In genomic region chr9:129319938-129320481, GRCh38 we compare ENCODE assay signal across 9 cellular contexts.
DNase-seq lines count a peak whose midpoint lies in the region; ATAC-seq and TF ChIP-seq lines count a peak whose summit lies in the region.
"Had no signal": no experiment of that assay in that cellular context is flagged by ENCODE, and none has a peak within 500 bp of the region (broad histone marks: within the 10 kb centered on the region; RNA-seq: fewer than 3 reads in every experiment).

No MANE protein-coding gene starts in this region.

- H3K4me1 Mint-ChIP-seq in Calu3 (ENCODE audit: low read depth, unreplicated experiment) = peaks cover 8% of the 10 kb centered on the region

- POLR2A ChIA-PET in AG04450 (lab: Yijun Ruan, JAX) = interaction anchor here (0.8 to 2.0 kb wide), 7 partner anchors 10 to 179 kb away, joined by 3 to 15 read pairs (median 4); partner anchors contain the start of gene IER5L

- H3K4me3 Mint-ChIP-seq in Calu3 (ENCODE audit: low read depth, unreplicated experiment) = no peak overlapping the region

- H3K9me3 ChIP-seq in AG04450 (ENCODE audit: control insufficient read depth, insufficient read depth, low read length) (peaks cover 3% of the 10 kb centered on the region; the same call in 1 of the 2 replicates), HUES64 (ENCODE audit: insufficient read depth, low read depth, low read length) (no peaks in the 10 kb centered on the region), endocrine pancreas (ENCODE audit: control insufficient read depth, low read length) (no peaks in the 10 kb centered on the region), neural cell (ENCODE audit: low read length) (no peaks in the 10 kb centered on the region)

- H3K4me3 ChIP-seq in AG04450 (ENCODE audit: low read depth, low read length) = peak overlapping the region; percentile 44
- H3K4me3 ChIP-seq in HUES64 (ENCODE audit: low read length) = peak overlapping the region; percentile 29
- H3K4me3 ChIP-seq in endocrine pancreas (ENCODE audit: control insufficient read depth, insufficient read depth, low read length) = no peak overlapping the region
- H3K4me3 ChIP-seq in neural cell (ENCODE audit: low read length) = peak overlapping the region; percentile 56

- H3K27ac ChIP-seq in AG04450 (ENCODE audit: low read depth, low read length) (peak overlapping the region; percentile 52), HUES64 (ENCODE audit: low read depth, low read length) (no peak overlapping the region), neural cell (ENCODE audit: low read length) (peak overlapping the region; percentile 89)

- no peaks in the 10 kb centered on the region for H3K27me3 Mint-ChIP-seq in Calu3 (ENCODE audit: unreplicated experiment)

- no peak for TF ChIP-seq RAD21 in neural cell (conservative IDR thresholded peaks at IDR 0.05)

- no peak overlapping the region for H2AFZ ChIP-seq in neural cell (ENCODE audit: low read depth, low read length)

- no peak for ATAC-seq in GM18870 (IDR thresholded peaks at IDR 0.05; ENCODE audit: unreplicated experiment)

- H3K36me3 ChIP-seq in HUES64 (ENCODE audit: insufficient read depth, low read length) (no peaks in the 10 kb centered on the region), endocrine pancreas (ENCODE audit: control insufficient read depth, insufficient read depth, low read length) (no peaks in the 10 kb centered on the region), neural cell (ENCODE audit: insufficient read depth, low read length) (no peaks in the 10 kb centered on the region)

- H3K9me3 Mint-ChIP-seq in Calu3 (ENCODE audit: low read depth, unreplicated experiment) = no peaks in the 10 kb centered on the region

- H3K4me2 ChIP-seq in neural cell (ENCODE audit: low read length) = no peak overlapping the region

- H3K36me3 Mint-ChIP-seq in Calu3 (ENCODE audit: insufficient read depth, unreplicated experiment) = no peaks in the 10 kb centered on the region

- no peaks in the 10 kb centered on the region for H4K20me1 ChIP-seq in neural cell (ENCODE audit: insufficient read depth)

- DNase-seq in AG04450 (ENCODE audit: low read depth, low spot score) = no peak
- DNase-seq in NCI-H2107 treated with DMSO at 0.1 percent for 48 hours (lab: John Stamatoyannopoulos, UW; ENCODE audit: unreplicated experiment) = no peak
- no peak for DNase-seq in Calu3
- no peak for DNase-seq in NK-92 (lab: John Stamatoyannopoulos, UW; ENCODE audit: unreplicated experiment)
- DNase-seq: NK-92 treated with Interleukin-12 subunit alpha and Interleukin-12 subunit beta, amount 100 ng/mL, for 24 hours had no signal

- H3K9me2 ChIP-seq in neural cell (ENCODE audit: insufficient read depth, low read length) = no peaks in the 10 kb centered on the region

- TF ChIP-seq EP300 in neural cell (conservative IDR thresholded peaks at IDR 0.05; ENCODE audit: poor library complexity, severe bottlenecking) = no peak

- intact Hi-C loops in Calu3 (cut with micrococcal nuclease; ENCODE audit: unreplicated experiment) = no loop called here

- CTCF ChIA-PET in AG04450 (lab: Charles Lee) (interaction anchor here (0.6 to 1.5 kb wide), 4 partner anchors 177 to 305 kb away, joined by 4 to 6 read pairs (median 4); no protein-coding TSS in a partner anchor), Calu3 (lab: Charles Lee) (no interaction called here)

- H3K9ac ChIP-seq in HUES64 (ENCODE audit: low read depth, low read length) (peak overlapping the region; percentile 49; the same call in 1 of the 2 replicates), endocrine pancreas (ENCODE audit: control insufficient read depth, insufficient read depth, low read length) (peak overlapping the region; percentile 38), neural cell (ENCODE audit: low read length) (peak overlapping the region; percentile 73)

- no peak overlapping the region for H3K27ac Mint-ChIP-seq in Calu3 (ENCODE audit: unreplicated experiment)

- TF ChIP-seq CTCF in AG04450 (IDR thresholded peaks at IDR 0.05; ENCODE audit: low read depth, low read length) (no peak), neural cell (IDR thresholded peaks at IDR 0.05; ENCODE audit: poor library complexity, severe bottlenecking) (no peak), Calu3 (IDR thresholded peaks at IDR 0.05; ENCODE audit: unreplicated experiment) (no peak)

- H3F3A ChIP-seq in neural cell (ENCODE audit: insufficient read depth, low read length, poor library complexity, severe bottlenecking) = no peaks in the 10 kb centered on the region

- no peaks in the 10 kb centered on the region for H3K79me2 ChIP-seq in neural cell (replicated peaks; ENCODE audit: insufficient read depth, low read length)

- H3K27me3 ChIP-seq in AG04450 (ENCODE audit: control insufficient read depth, insufficient read depth, low read length) = no peaks in the 10 kb centered on the region
- peaks cover 4% of the 10 kb centered on the region; the same call in 1 of the 2 replicates for H3K27me3 ChIP-seq in HUES64 (ENCODE audit: insufficient read depth, low read length)
- no peaks in the 10 kb centered on the region for H3K27me3 ChIP-seq in endocrine pancreas (ENCODE audit: control insufficient read depth, insufficient read depth, low read length)
- no peaks in the 10 kb centered on the region for H3K27me3 ChIP-seq in neural cell (ENCODE audit: insufficient read depth, low read depth, low read length)

- H3K4me1 ChIP-seq in HUES64 (ENCODE audit: insufficient read depth, low read length) (peaks cover 8% of the 10 kb centered on the region), endocrine pancreas (ENCODE audit: control insufficient read depth, insufficient read depth, low read length) (no peaks in the 10 kb centered on the region)

- no TSS peak for BruUV-seq in Calu3 (replicated peaks; lab: Mats Ljungman, UMichigan)

- 63% methylated on average over 14 of the region's 14 CpGs for WGBS in HUES64

TF ChIP-seq in neural cell, 6 proteins besides CTCF, POLR2A, EP300 and RAD21:
- TF ChIP-seq EZH2 (IDR thresholded peaks at IDR 0.05; ENCODE audit: borderline replicate concordance, insufficient read depth, low read length, poor library complexity, severe bottlenecking) (no peak), POLR2AphosphoS5 (IDR thresholded peaks at IDR 0.05) (no peak), SMC3 (conservative IDR thresholded peaks at IDR 0.05; ENCODE audit: poor library complexity) (no peak), MXI1 (conservative IDR thresholded peaks at IDR 0.05; ENCODE audit: poor library complexity, severe bottlenecking) (no peak), TAF1 (IDR thresholded peaks at IDR 0.05; ENCODE audit: low read depth) (no peak)
- TF ChIP-seq, protein P1, sequence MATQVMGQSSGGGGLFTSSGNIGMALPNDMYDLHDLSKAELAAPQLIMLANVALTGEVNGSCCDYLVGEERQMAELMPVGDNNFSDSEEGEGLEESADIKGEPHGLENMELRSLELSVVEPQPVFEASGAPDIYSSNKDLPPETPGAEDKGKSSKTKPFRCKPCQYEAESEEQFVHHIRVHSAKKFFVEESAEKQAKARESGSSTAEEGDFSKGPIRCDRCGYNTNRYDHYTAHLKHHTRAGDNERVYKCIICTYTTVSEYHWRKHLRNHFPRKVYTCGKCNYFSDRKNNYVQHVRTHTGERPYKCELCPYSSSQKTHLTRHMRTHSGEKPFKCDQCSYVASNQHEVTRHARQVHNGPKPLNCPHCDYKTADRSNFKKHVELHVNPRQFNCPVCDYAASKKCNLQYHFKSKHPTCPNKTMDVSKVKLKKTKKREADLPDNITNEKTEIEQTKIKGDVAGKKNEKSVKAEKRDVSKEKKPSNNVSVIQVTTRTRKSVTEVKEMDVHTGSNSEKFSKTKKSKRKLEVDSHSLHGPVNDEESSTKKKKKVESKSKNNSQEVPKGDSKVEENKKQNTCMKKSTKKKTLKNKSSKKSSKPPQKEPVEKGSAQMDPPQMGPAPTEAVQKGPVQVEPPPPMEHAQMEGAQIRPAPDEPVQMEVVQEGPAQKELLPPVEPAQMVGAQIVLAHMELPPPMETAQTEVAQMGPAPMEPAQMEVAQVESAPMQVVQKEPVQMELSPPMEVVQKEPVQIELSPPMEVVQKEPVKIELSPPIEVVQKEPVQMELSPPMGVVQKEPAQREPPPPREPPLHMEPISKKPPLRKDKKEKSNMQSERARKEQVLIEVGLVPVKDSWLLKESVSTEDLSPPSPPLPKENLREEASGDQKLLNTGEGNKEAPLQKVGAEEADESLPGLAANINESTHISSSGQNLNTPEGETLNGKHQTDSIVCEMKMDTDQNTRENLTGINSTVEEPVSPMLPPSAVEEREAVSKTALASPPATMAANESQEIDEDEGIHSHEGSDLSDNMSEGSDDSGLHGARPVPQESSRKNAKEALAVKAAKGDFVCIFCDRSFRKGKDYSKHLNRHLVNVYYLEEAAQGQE (IDR thresholded peaks at IDR 0.05; ENCODE audit: borderline replicate concordance) = no peak
